Comparison of ENCODE assay signal across 11 cellular contexts in the genomic region with DNA sequence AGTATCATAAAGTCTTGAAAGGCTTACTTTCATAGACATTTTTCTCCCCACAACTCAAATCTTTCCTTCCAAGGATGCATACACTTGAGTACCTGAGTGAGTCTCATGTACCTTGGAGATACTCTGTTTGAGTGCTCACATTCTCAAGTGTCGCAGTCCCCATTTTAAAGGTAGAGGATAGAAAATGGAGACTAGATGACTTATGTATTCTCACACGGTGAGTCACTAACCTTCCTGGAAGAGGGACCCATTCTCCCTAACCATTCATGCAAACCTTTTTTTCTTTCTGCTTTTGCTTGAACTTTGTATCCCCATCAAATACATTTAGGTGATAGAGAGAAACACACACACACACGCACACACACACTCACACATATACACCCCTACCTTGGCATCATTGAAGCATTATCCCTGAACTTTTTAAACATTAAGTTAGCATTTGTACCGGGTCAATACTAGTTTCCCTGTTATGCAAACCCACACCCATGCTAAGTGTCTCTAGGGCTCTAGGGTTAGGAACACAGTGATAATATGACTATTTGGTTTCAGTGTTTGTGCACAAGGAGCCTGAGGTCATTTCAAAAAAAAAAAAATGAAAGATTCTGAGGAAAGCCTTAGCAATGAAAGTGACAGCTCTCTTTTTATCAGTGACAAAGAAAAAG.
DNase-seq lines count a peak whose midpoint lies in the region; ATAC-seq lines count a peak whose summit lies in the region.
"Had no signal": no experiment of that assay in that cellular context is flagged by ENCODE, and none has a peak within 500 bp of the region (broad histone marks: within the 10 kb centered on the region; RNA-seq: fewer than 3 reads in every experiment).

No MANE protein-coding gene starts in this region.

- peak; percentile 63 for ATAC-seq in GM19452 (IDR thresholded peaks at IDR 0.05; ENCODE audit: unreplicated experiment)
- ATAC-seq in HG03066 (IDR thresholded peaks at IDR 0.05; ENCODE audit: low read depth, unreplicated experiment): peak; percentile 47

- H3K4me1 ChIP-seq in adipocyte (ENCODE audit: control insufficient read depth, insufficient read depth, low read length): peaks cover 61% of the 10 kb centered on the region
- no peaks in the 10 kb centered on the region for H3K4me1 ChIP-seq in SJCRH30

- H3K4me3 ChIP-seq in adipocyte (ENCODE audit: low read length): peak overlapping the region; percentile 10
- H3K4me3 ChIP-seq in H7 (ENCODE audit: insufficient read depth, low read depth, low read length): no peak overlapping the region
- H3K4me3 ChIP-seq in SJCRH30: no peak overlapping the region

- peak; percentile 67 for DNase-seq in ELR (ENCODE audit: low read depth)
- DNase-seq in adipocyte (ENCODE audit: low read depth): no peak
- no peak for DNase-seq in H7
- DNase-seq in cerebellum (ENCODE audit: low spot score): no peak
- no peak for DNase-seq in NCI-H1694 (lab: John Stamatoyannopoulos, UW)
- DNase-seq in SJCRH30: no peak
- DNase-seq: cerebellar nuclear complex, Karpas-422 had no signal

- H3K9me3 ChIP-seq in adipocyte (ENCODE audit: control insufficient read depth, low read length) (no peaks in the 10 kb centered on the region), SJCRH30 (replicated peaks) (no peaks in the 10 kb centered on the region)

- H3K27me3 ChIP-seq in adipocyte (replicated peaks; ENCODE audit: control insufficient read depth, insufficient read depth, low read length) (no peaks in the 10 kb centered on the region), H7 (ENCODE audit: control insufficient read depth, insufficient read depth, low read length) (peaks cover 4% of the 10 kb centered on the region; the same call in 1 of the 2 replicates), SJCRH30 (no peaks in the 10 kb centered on the region)

- H3K36me3 ChIP-seq in adipocyte (ENCODE audit: control insufficient read depth, insufficient read depth, low read length, severe bottlenecking) (no peaks in the 10 kb centered on the region), H7 (replicated peaks; ENCODE audit: control insufficient read depth, insufficient read depth, low read length) (no peaks in the 10 kb centered on the region), SJCRH30 (no peaks in the 10 kb centered on the region)

- H3K27ac ChIP-seq in SJCRH30: no peak overlapping the region
- H3K27ac ChIP-seq: C4-2B had no signal

- peak overlapping the region; percentile 23 for H3K9ac ChIP-seq in adipocyte (ENCODE audit: low read length)
